ENCODE assay signal across 14 cellular contexts in genomic region chr17:76532072-76532651, GRCh38. TPM values are rescaled to one million over a fixed set of nuclear protein-coding genes. Genes with fewer than 3 reads are reported as not detected.
DNase-seq lines count a peak whose midpoint lies in the region; ATAC-seq and TF ChIP-seq lines count a peak whose summit lies in the region.
"Had no signal": no experiment of that assay in that cellular context is flagged by ENCODE, and none has a peak within 500 bp of the region (broad histone marks: within the 10 kb centered on the region; RNA-seq: fewer than 3 reads in every experiment).

No MANE protein-coding gene starts in this region.

- H3K4me3 Mint-ChIP-seq in activated T-helper 17 cell treated with anti-CD3 and anti-CD28 coated beads, Interleukin-2, amount 50 U/mL, for 72 hours, result no peak overlapping the region

- no peaks in the 10 kb centered on the region for H3K36me3 Mint-ChIP-seq in activated T-helper 17 cell treated with anti-CD3 and anti-CD28 coated beads, Interleukin-2, amount 50 U/mL, for 72 hours (ENCODE audit: low read depth)
- H3K36me3 Mint-ChIP-seq: CD4-positive, alpha-beta memory T cell had no signal

- H3K27me3 ChIP-seq in H7 (ENCODE audit: control insufficient read depth, insufficient read depth, low read length) (peaks cover 15% of the 10 kb centered on the region), spleen (replicated peaks in 1 of 7) (peaks cover 0 to 25% (median 6%) of the 10 kb centered on the region in 7 donors)

- intact Hi-C loops in spleen (cut with DNase I; ENCODE audit: low total_unique reads), result no loop called here

- H3K36me3 ChIP-seq in H7 (replicated peaks; ENCODE audit: control insufficient read depth, insufficient read depth, low read length) (no peaks in the 10 kb centered on the region), spleen (no peaks in the 10 kb centered on the region)
- H3K36me3 ChIP-seq: cardiac muscle cell had no signal

- no peak overlapping the region for H3K4me3 ChIP-seq in H7 (ENCODE audit: insufficient read depth, low read depth, low read length)
- no peak overlapping the region for H3K4me3 ChIP-seq in spleen
- H3K4me3 ChIP-seq in coronary artery, result no peak overlapping the region
- H3K4me3 ChIP-seq: cardiac muscle cell had no signal

- H3K4me1 ChIP-seq in spleen, result peaks cover 28 to 80% (median 56%) of the 10 kb centered on the region in 6 donors

- DNase-seq in H7, result peak; percentile 22
- DNase-seq in islet precursor cell, result peak; percentile 93
- no peak for DNase-seq in spleen
- DNase-seq in coronary artery (ENCODE audit: low spot score), result no peak
- DNase-seq: activated CD4-positive, alpha-beta T cell treated with anti-CD3 and anti-CD28 coated beads for 1 hour; NCI-H1417; NCI-H526 had no signal

- H3K27ac ChIP-seq in spleen (peak overlapping the region in 7 of 8 donors; percentile 86 to 99 (median 92)), coronary artery (peak overlapping the region in 1 of 2 donors; percentile 90)
- H3K27ac ChIP-seq: cardiac muscle cell had no signal

- H3K4me1 Mint-ChIP-seq in activated T-helper 17 cell treated with anti-CD3 and anti-CD28 coated beads, Interleukin-2, amount 50 U/mL, for 72 hours, result peaks cover 9% of the 10 kb centered on the region

- TF ChIP-seq CTCF in spleen (IDR thresholded peaks at IDR 0.05 in 8 of 11, conservative IDR thresholded peaks at IDR 0.05 in 3 of 11) (no peak), coronary artery (IDR thresholded peaks at IDR 0.05) (no peak)

- 79 to 88% (median 84%) methylated on average over 8 of the region's 8 CpGs for WGBS in spleen, 5 donors

- no peak for TF ChIP-seq POLR2A in spleen (IDR thresholded peaks at IDR 0.05)

- H3K27ac Mint-ChIP-seq in activated T-helper 17 cell treated with anti-CD3 and anti-CD28 coated beads, Interleukin-2, amount 50 U/mL, for 72 hours, result peak overlapping the region; percentile 81

- H3K9me3 ChIP-seq in spleen, result no peaks in the 10 kb centered on the region

- peaks cover 8% of the 10 kb centered on the region for H3K27me3 Mint-ChIP-seq in activated T-helper 17 cell treated with anti-CD3 and anti-CD28 coated beads, Interleukin-2, amount 50 U/mL, for 72 hours

- no peaks in the 10 kb centered on the region for H3K9me3 Mint-ChIP-seq in activated T-helper 17 cell treated with anti-CD3 and anti-CD28 coated beads, Interleukin-2, amount 50 U/mL, for 72 hours
- H3K9me3 Mint-ChIP-seq: CD4-positive, alpha-beta memory T cell had no signal

- no peak for ATAC-seq in activated T-helper 17 cell treated with anti-CD3 and anti-CD28 coated beads, Interleukin-2, amount 50 U/mL, for 72 hours (replicated peaks)
- no peak for ATAC-seq in GM19023 (IDR thresholded peaks at IDR 0.05; ENCODE audit: unreplicated experiment)
- no peak for ATAC-seq in HG02981 (IDR thresholded peaks at IDR 0.05; ENCODE audit: unreplicated experiment)
- no peak for ATAC-seq in HG03175 (IDR thresholded peaks at IDR 0.05; ENCODE audit: unreplicated experiment)

RNA-seq across cellular contexts. Expression of gene CYGB, which starts 5.3 kb away (rescaled TPM):
- total RNA-seq in H7 (2014; rRNA removed; shearing (Covaris generic)), result 1.4 and 3.5 TPM in 2 replicates
- not detected for total RNA-seq in activated T-helper 17 cell treated with anti-CD3 and anti-CD28 coated beads, Interleukin-2, amount 50 U/mL, for 72 hours
- total RNA-seq in spleen, result 10 to 100 TPM in 3 of 7 donors, 1 to 10 TPM in 4; 5.0 to 21.0 (median 9.9) TPM
- 1 to 10 TPM; 3.5 to 5.8 (median 5.5) TPM for polyA plus RNA-seq in spleen
- total RNA-seq: CD4-positive, alpha-beta memory T cell had no signal
- polyA plus RNA-seq: CD4-positive, alpha-beta memory T cell had no signal

RNA-seq across cellular contexts. Expression of gene PRCD, which starts 7.7 kb away (rescaled TPM):
- total RNA-seq in H7 (2014; rRNA removed; shearing (Covaris generic)), result 0.70 and 0.83 TPM in 2 replicates
- not detected for total RNA-seq in activated T-helper 17 cell treated with anti-CD3 and anti-CD28 coated beads, Interleukin-2, amount 50 U/mL, for 72 hours
- 10 to 100 TPM in 2 of 7 donors, 1 to 10 TPM in 5; 3.5 to 18.8 (median 9.2) TPM for total RNA-seq in spleen
- polyA plus RNA-seq in spleen, result 10 to 100 TPM; 28.9 to 54.1 (median 29.6) TPM
- total RNA-seq: CD4-positive, alpha-beta memory T cell; myocyte had no signal
- polyA plus RNA-seq: CD4-positive, alpha-beta memory T cell had no signal

RNA-seq across cellular contexts. Expression of gene RHBDF2, which starts 30.9 kb away (rescaled TPM):
- 23.0 and 34.3 TPM in 2 replicates for total RNA-seq in H7 (2014; rRNA removed; shearing (Covaris generic))
- 10 to 100 TPM; 33.3 to 56.5 TPM for total RNA-seq in activated T-helper 17 cell treated with anti-CD3 and anti-CD28 coated beads, Interleukin-2, amount 50 U/mL, for 72 hours
- total RNA-seq in spleen, result 100 to 1,000 TPM in 4 of 7 donors, 10 to 100 TPM in 3; 95.1 to 147 (median 114) TPM
- polyA plus RNA-seq in spleen, result 10 to 100 TPM; 31.4 to 72.7 (median 53.3) TPM

RNA-seq across cellular contexts. Expression of gene ST6GALNAC2, which starts 53.5 kb away (rescaled TPM):
- 1.7 and 2.4 TPM in 2 replicates for total RNA-seq in H7 (2014; rRNA removed; shearing (Covaris generic))
- under 1 TPM in 1 of 2 donors, not detected in 1; 0.29 TPM for total RNA-seq in activated T-helper 17 cell treated with anti-CD3 and anti-CD28 coated beads, Interleukin-2, amount 50 U/mL, for 72 hours
- total RNA-seq in spleen, result 10 to 100 TPM in 3 of 7 donors, 1 to 10 TPM in 4; 8.1 to 15.7 (median 9.8) TPM
- polyA plus RNA-seq in spleen, result 1 to 10 TPM; 1.1 to 4.8 (median 1.3) TPM

Comparison
In these comparisons a context has a peak if more than half of its experiments do, and no peak if none do; other contexts are left out.
1. DNase-seq: peak in H7 (single experiment) and islet precursor cell (single experiment); none in spleen (single experiment) and coronary artery (single experiment).